In genomic region chr12:108853426-108853825, GRCh38 we compare ENCODE assay signal across 11 cellular contexts. TPM values are rescaled to one million over a fixed set of nuclear protein-coding genes. Genes with fewer than 3 reads are reported as not detected.
DNase-seq lines count a peak whose midpoint lies in the region; ATAC-seq and TF ChIP-seq lines count a peak whose summit lies in the region.
"Had no signal": no experiment of that assay in that cellular context is flagged by ENCODE, and none has a peak within 500 bp of the region (broad histone marks: within the 10 kb centered on the region; RNA-seq: fewer than 3 reads in every experiment).

No MANE protein-coding gene starts in this region.

- peak overlapping the region; percentile 48 for H3K27ac ChIP-seq in caudate nucleus (ENCODE audit: low read depth, low read length)
- H3K27ac ChIP-seq in muscle layer of colon (ENCODE audit: low read depth, low read length), result peak overlapping the region; percentile 74
- H3K27ac ChIP-seq in tibial nerve, result peak overlapping the region; percentile 72 to 95 (median 92)

- H3K9me3 Mint-ChIP-seq in activated CD8-positive, alpha-beta memory T cell treated with anti-CD3 and anti-CD28 coated beads, Interleukin-2, amount 10 ng/mL, durations not matched to agents 7 days and 5 days (ENCODE audit: low read depth), result peaks cover 2% of the 10 kb centered on the region

- peak overlapping the region; percentile 50 for H3K27ac Mint-ChIP-seq in activated CD8-positive, alpha-beta memory T cell treated with anti-CD3 and anti-CD28 coated beads, Interleukin-2, amount 10 ng/mL, durations not matched to agents 7 days and 5 days

- H3K36me3 ChIP-seq in muscle layer of colon (ENCODE audit: insufficient read depth, low read length) (peaks cover 7% of the 10 kb centered on the region), tibial nerve (peaks cover 0 to 10% (median 0%) of the 10 kb centered on the region in 3 donors)

- no peak for ATAC-seq in activated CD8-positive, alpha-beta memory T cell treated with anti-CD3 and anti-CD28 coated beads, Interleukin-2, amount 10 ng/mL, durations not matched to agents 7 days and 5 days

- CTCF ChIA-PET in activated CD8-positive, alpha-beta memory T cell treated with anti-CD3 and anti-CD28 coated beads, Interleukin-2, amount 10 ng/mL, durations not matched to agents 7 days and 5 days (lab: Charles Lee), result interaction anchor here (1.4 kb wide), 1 partner anchor 28 kb away, joined by 3 read pairs; no protein-coding TSS in a partner anchor

- no peak for TF ChIP-seq POLR2A in tibial nerve (IDR thresholded peaks at IDR 0.05)

- peaks cover 56% of the 10 kb centered on the region for H3K4me1 Mint-ChIP-seq in activated CD8-positive, alpha-beta memory T cell treated with anti-CD3 and anti-CD28 coated beads, Interleukin-2, amount 10 ng/mL, durations not matched to agents 7 days and 5 days

- H3K9ac ChIP-seq in muscle layer of colon (ENCODE audit: low read length), result no peak overlapping the region

- H3K36me3 Mint-ChIP-seq in activated CD8-positive, alpha-beta memory T cell treated with anti-CD3 and anti-CD28 coated beads, Interleukin-2, amount 10 ng/mL, durations not matched to agents 7 days and 5 days, result peaks cover 45% of the 10 kb centered on the region

- H3K27me3 ChIP-seq in muscle layer of colon (ENCODE audit: control insufficient read depth in 1 of 2, insufficient read depth in 2 of 2, low read length in 2 of 2) (no peaks in the 10 kb centered on the region), tibial nerve (no peaks in the 10 kb centered on the region)

- DNase-seq in activated CD8-positive, alpha-beta memory T cell treated with anti-CD3 and anti-CD28 coated beads, Interleukin-2, amount 10 ng/mL, durations not matched to agents 7 days and 5 days, result no peak
- DNase-seq in activated CD8-positive, alpha-beta memory T cell treated with anti-CD3 and anti-CD28 coated beads, Interleukin-2, amount 50 U/mL, for 48 hours, result no peak
- no peak for DNase-seq in caudate nucleus (lab: John Stamatoyannopoulos, UW)
- no peak for DNase-seq in tibial nerve (ENCODE audit: low spot score in 2 of 2)
- DNase-seq in Ammon's horn (ENCODE audit: low spot score), result no peak
- no peak for DNase-seq in NCI-H2081 (lab: John Stamatoyannopoulos, UW)
- no peak for DNase-seq in NCI-H1092 (lab: John Stamatoyannopoulos, UW)
- DNase-seq: activated T-cell treated with anti-CD3 and anti-CD28 coated beads, Interleukin-2, amount 50 U/mL, for 1 hour; stimulated activated naive CD4-positive, alpha-beta T cell treated with Interleukin-2 at 50 U/mL for 16 hours; T-helper 9 cell had no signal

- H3K4me3 Mint-ChIP-seq in activated CD8-positive, alpha-beta memory T cell treated with anti-CD3 and anti-CD28 coated beads, Interleukin-2, amount 10 ng/mL, durations not matched to agents 7 days and 5 days, result no peak overlapping the region

- TF ChIP-seq CTCF in tibial nerve (IDR thresholded peaks at IDR 0.05), result no peak

- H3K27me3 Mint-ChIP-seq in activated CD8-positive, alpha-beta memory T cell treated with anti-CD3 and anti-CD28 coated beads, Interleukin-2, amount 10 ng/mL, durations not matched to agents 7 days and 5 days, result peaks cover 2% of the 10 kb centered on the region

- H3K4me3 ChIP-seq in muscle layer of colon (ENCODE audit: low read depth in 1 of 2, low read length in 2 of 2) (no peak overlapping the region), tibial nerve (no peak overlapping the region)

- no peak for TF ChIP-seq EP300 in tibial nerve (IDR thresholded peaks at IDR 0.05)

- WGBS in tibial nerve, 2 donors, result 68 to 78% methylated on average over 10 of the region's 10 CpGs

- H3K9me3 ChIP-seq in muscle layer of colon (ENCODE audit: low read length) (no peaks in the 10 kb centered on the region), tibial nerve (no peaks in the 10 kb centered on the region)

- H3K4me1 ChIP-seq in muscle layer of colon (ENCODE audit: insufficient read depth, low read length) (peaks cover 53% of the 10 kb centered on the region), tibial nerve (peaks cover 0 to 85% (median 44%) of the 10 kb centered on the region in 4 donors)

RNA-seq across cellular contexts. Expression of gene SSH1, which starts 4.0 kb away (rescaled TPM):
- 10 to 100 TPM; 66.9 to 73.9 TPM for total RNA-seq in activated CD8-positive, alpha-beta memory T cell treated with anti-CD3 and anti-CD28 coated beads, Interleukin-2, amount 10 ng/mL, durations not matched to agents 7 days and 5 days
- total RNA-seq in tibial nerve, result 10 to 100 TPM; 23.6 to 66.9 (median 28.0) TPM

RNA-seq across cellular contexts. Expression of gene DAO, which starts 26.5 kb away (rescaled TPM):
- total RNA-seq in activated CD8-positive, alpha-beta memory T cell treated with anti-CD3 and anti-CD28 coated beads, Interleukin-2, amount 10 ng/mL, durations not matched to agents 7 days and 5 days, result not detected
- total RNA-seq in tibial nerve, result not detected
